ENCODE assay signal across 21 cellular contexts in the genomic region with DNA sequence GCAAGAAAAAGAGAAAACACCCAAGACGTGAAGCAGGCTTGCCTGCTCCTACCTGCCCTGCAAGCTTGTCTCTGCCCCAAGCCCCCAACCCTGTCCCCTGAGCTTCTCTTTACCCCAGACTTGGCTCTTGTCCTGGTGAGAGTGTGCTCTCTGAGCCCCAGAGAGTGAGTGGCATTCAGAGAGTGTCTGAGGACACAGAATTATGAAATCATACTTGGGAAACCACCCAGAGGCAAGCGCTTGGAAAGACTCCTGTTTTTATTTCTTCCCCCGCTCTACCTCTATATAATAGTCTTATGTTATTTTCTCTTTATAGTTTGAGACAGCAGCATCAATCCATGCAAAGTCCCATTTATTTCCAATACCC.
DNase-seq lines count a peak whose midpoint lies in the region; ATAC-seq and TF ChIP-seq lines count a peak whose summit lies in the region.
"Had no signal": no experiment of that assay in that cellular context is flagged by ENCODE, and none has a peak within 500 bp of the region (broad histone marks: within the 10 kb centered on the region; RNA-seq: fewer than 3 reads in every experiment).

No MANE protein-coding gene starts in this region.

- H3K36me3 ChIP-seq in endodermal cell (ENCODE audit: control insufficient read depth, insufficient read depth, low read length) (no peaks in the 10 kb centered on the region), hepatocyte (replicated peaks; ENCODE audit: insufficient read depth, low read depth) (no peaks in the 10 kb centered on the region), osteoblast (ENCODE audit: insufficient read depth, low read length) (no peaks in the 10 kb centered on the region), transverse colon (no peaks in the 10 kb centered on the region)

- H3K9me2 ChIP-seq in hepatocyte (replicated peaks; ENCODE audit: insufficient read depth): no peaks in the 10 kb centered on the region

- in situ Hi-C loops in transverse colon (cut with MboI; ENCODE audit: low pct_ligation_motif_present in 1 of 4, low pct_unique_long_range_greater_than_20kb in 1 of 4, low sequenced_read_pairs in 3 of 4): no loop called here

- H3K27ac ChIP-seq in endodermal cell (ENCODE audit: low read depth, low read length): no peak overlapping the region
- H3K27ac ChIP-seq in hepatocyte: peak overlapping the region; percentile 49
- H3K27ac ChIP-seq in osteoblast (ENCODE audit: low read depth, low read length): no peak overlapping the region
- H3K27ac ChIP-seq in transverse colon: peak overlapping the region; percentile 61 to 78 (median 68)

- no peak overlapping the region for H3K9ac ChIP-seq in endodermal cell (ENCODE audit: extremely low read depth, low read length, poor library complexity, severe bottlenecking)

- H4K20me1 ChIP-seq in hepatocyte (ENCODE audit: insufficient read depth, poor library complexity, severe bottlenecking) (no peaks in the 10 kb centered on the region), osteoblast (ENCODE audit: insufficient read depth, low read length) (no peaks in the 10 kb centered on the region)

- H3K4me3 ChIP-seq in endodermal cell (ENCODE audit: low read length) (no peak overlapping the region), hepatocyte (no peak overlapping the region), osteoblast (ENCODE audit: insufficient read depth, low read length) (no peak overlapping the region), transverse colon (no peak overlapping the region)

- peaks cover 9% of the 10 kb centered on the region for H3K4me1 Mint-ChIP-seq in endodermal cell
- H3K4me1 Mint-ChIP-seq: activated CD8-positive, alpha-beta memory T cell treated with anti-CD3 and anti-CD28 coated beads, Interleukin-2, amount 10 ng/mL, durations not matched to agents 7 days and 5 days; IgD-negative memory B cell; nephron progenitor cell; stimulated activated memory B cell treated with anti-CD40 and anti-IgM and Interleukin-4, amounts not matched to agents 10 μg/mL and 1 μg/mL and 100 μg/mL, for 72 hours had no signal

- H3K9me3 Mint-ChIP-seq in endodermal cell: peaks cover 10% of the 10 kb centered on the region
- H3K9me3 Mint-ChIP-seq: effector memory CD8-positive, alpha-beta T cell; IgD-negative memory B cell; nephron progenitor cell; stimulated activated memory B cell treated with anti-CD40 and anti-IgM and Interleukin-4, amounts not matched to agents 10 μg/mL and 1 μg/mL and 100 μg/mL, for 72 hours had no signal

- H3K27me3 Mint-ChIP-seq in endodermal cell (ENCODE audit: insufficient read depth): no peaks in the 10 kb centered on the region
- H3K27me3 Mint-ChIP-seq: stimulated activated memory B cell treated with anti-CD40 and anti-IgM and Interleukin-4, amounts not matched to agents 10 μg/mL and 1 μg/mL and 100 μg/mL, for 72 hours had no signal

- H3K4me1 ChIP-seq in endodermal cell (ENCODE audit: control insufficient read depth, insufficient read depth, low read length): no peaks in the 10 kb centered on the region
- H3K4me1 ChIP-seq in hepatocyte (ENCODE audit: insufficient read depth): peaks cover 4% of the 10 kb centered on the region
- no peaks in the 10 kb centered on the region for H3K4me1 ChIP-seq in osteoblast (ENCODE audit: insufficient read depth, low read length)
- H3K4me1 ChIP-seq in transverse colon: peaks cover 4 to 12% (median 7%) of the 10 kb centered on the region in 4 donors

- 88 to 100% methylated on average over 1 to 2 of the region's 3 CpGs for WGBS in endodermal cell (ENCODE audit: insufficient coverage in 1 of 2, insufficient read length in 1 of 2), 2 experiments
- 82% methylated on average over 3 of the region's 3 CpGs for WGBS in hepatocyte (ENCODE audit: low lambda C conversion rate, missing lambda C conversion rate)
- WGBS in transverse colon (ENCODE audit: low coverage in 1 of 2), 2 donors: 48% methylated on average over 3 of the region's 3 CpGs; no CpG with 5 or more reads in 1 of the 2 donors

- no peak for TF ChIP-seq POLR2A in transverse colon (IDR thresholded peaks at IDR 0.05)

- no peak for TF ChIP-seq EP300 in transverse colon (IDR thresholded peaks at IDR 0.05; ENCODE audit: low read depth)

- no peak overlapping the region for H2AFZ ChIP-seq in hepatocyte
- no peak overlapping the region for H2AFZ ChIP-seq in osteoblast (ENCODE audit: low read length)

- H3K27me3 ChIP-seq in endodermal cell (ENCODE audit: control insufficient read depth, insufficient read depth, low read length, poor library complexity, severe bottlenecking) (no peaks in the 10 kb centered on the region), hepatocyte (no peaks in the 10 kb centered on the region), osteoblast (ENCODE audit: insufficient read depth, low read length) (no peaks in the 10 kb centered on the region), transverse colon (no peaks in the 10 kb centered on the region)

- H3K79me2 ChIP-seq in hepatocyte: no peaks in the 10 kb centered on the region
- H3K79me2 ChIP-seq in osteoblast (ENCODE audit: insufficient read depth, low read length): no peaks in the 10 kb centered on the region

- H3K9me3 ChIP-seq in endodermal cell (ENCODE audit: control insufficient read depth, low read length): peaks cover 6% of the 10 kb centered on the region
- H3K9me3 ChIP-seq in hepatocyte (ENCODE audit: low read depth): no peaks in the 10 kb centered on the region
- H3K9me3 ChIP-seq in osteoblast (ENCODE audit: low read depth, low read length): no peaks in the 10 kb centered on the region
- H3K9me3 ChIP-seq in transverse colon: no peaks in the 10 kb centered on the region

- TF ChIP-seq CTCF in endodermal cell (conservative IDR thresholded peaks at IDR 0.05): no peak
- no peak for TF ChIP-seq CTCF in hepatocyte (IDR thresholded peaks at IDR 0.05; ENCODE audit: poor library complexity)
- no peak for TF ChIP-seq CTCF in osteoblast (IDR thresholded peaks at IDR 0.05; ENCODE audit: extremely low read depth, low read depth, low read length)
- TF ChIP-seq CTCF in transverse colon (IDR thresholded peaks at IDR 0.05): no peak

- no peak overlapping the region for H3K27ac Mint-ChIP-seq in endodermal cell
- H3K27ac Mint-ChIP-seq: activated CD8-positive, alpha-beta memory T cell treated with anti-CD3 and anti-CD28 coated beads, Interleukin-2, amount 10 ng/mL, durations not matched to agents 7 days and 5 days; effector memory CD8-positive, alpha-beta T cell; IgD-negative memory B cell; nephron progenitor cell; stimulated activated memory B cell treated with anti-CD40 and anti-IgM and Interleukin-4, amounts not matched to agents 10 μg/mL and 1 μg/mL and 100 μg/mL, for 72 hours had no signal

- intact Hi-C loops in transverse colon (cut with DNase I; ENCODE audit: low total_unique reads): loop anchor here (5.0 kb wide), 1 partner anchor 285 kb away; the partner anchor contains the start of gene GADD45G

- DNase-seq in endodermal cell (peak; percentile 10), hepatocyte (ENCODE audit: low spot score) (no peak), osteoblast (ENCODE audit: insufficient read length, low spot score, missing footprints) (peak; percentile 39), transverse colon (no peak), DMS53 treated with DMSO at 0.1 percent for 48 hours (lab: John Stamatoyannopoulos, UW; ENCODE audit: unreplicated experiment) (no peak), dedifferentiated amniotic fluid mesenchymal stem cell (ENCODE audit: extremely low spot score) (no peak), RKO (ENCODE audit: low spot score) (no peak)
- DNase-seq: activated CD4-positive, CD25-positive, alpha-beta regulatory T cell treated with anti-CD3 and anti-CD28 coated beads, Interleukin-2, amount 50 U/mL, for 72 hours; activated CD8-positive, alpha-beta memory T cell treated with anti-CD3 and anti-CD28 coated beads, Interleukin-2, amount 10 ng/mL, durations not matched to agents 7 days and 5 days; activated effector memory CD4-positive, alpha-beta T cell treated with Interleukin-2 at 50 U/mL for 16 hours; amniotic stem cell; effector memory CD8-positive, alpha-beta T cell; HCEC 1CT; MM.1S; NCI-H1694; NCI-H226; nephron progenitor cell; stimulated activated CD4-positive, alpha-beta T cell treated with anti-CD3 and anti-CD28 coated beads, Interleukin-15, amount 100 ng/mL, for 24 hours had no signal

- no peak overlapping the region for H3K4me2 ChIP-seq in hepatocyte
- no peak overlapping the region for H3K4me2 ChIP-seq in osteoblast (ENCODE audit: insufficient read depth, low read length)

- H3K4me3 Mint-ChIP-seq in endodermal cell: no peak overlapping the region
- H3K4me3 Mint-ChIP-seq: activated CD8-positive, alpha-beta memory T cell treated with anti-CD3 and anti-CD28 coated beads, Interleukin-2, amount 10 ng/mL, durations not matched to agents 7 days and 5 days; effector memory CD8-positive, alpha-beta T cell; IgD-negative memory B cell; nephron progenitor cell; stimulated activated memory B cell treated with anti-CD40 and anti-IgM and Interleukin-4, amounts not matched to agents 10 μg/mL and 1 μg/mL and 100 μg/mL, for 72 hours had no signal

- no peaks in the 10 kb centered on the region for H3K36me3 Mint-ChIP-seq in endodermal cell (ENCODE audit: low read depth)
- H3K36me3 Mint-ChIP-seq: activated CD8-positive, alpha-beta memory T cell treated with anti-CD3 and anti-CD28 coated beads, Interleukin-2, amount 10 ng/mL, durations not matched to agents 7 days and 5 days; stimulated activated memory B cell treated with anti-CD40 and anti-IgM and Interleukin-4, amounts not matched to agents 10 μg/mL and 1 μg/mL and 100 μg/mL, for 72 hours had no signal

- no peak for ATAC-seq in HG03442 (IDR thresholded peaks at IDR 0.05; ENCODE audit: unreplicated experiment)
- ATAC-seq: activated CD8-positive, alpha-beta memory T cell treated with anti-CD3 and anti-CD28 coated beads, Interleukin-2, amount 10 ng/mL, durations not matched to agents 7 days and 5 days; effector memory CD8-positive, alpha-beta T cell had no signal

Comparison
In these comparisons a context has a peak if more than half of its experiments do, and no peak if none do; other contexts are left out.
1. DNase-seq: peak in endodermal cell (single experiment) and osteoblast (single experiment); none in hepatocyte (single experiment), transverse colon (single experiment), DMS53 treated with DMSO at 0.1 percent for 48 hours (single experiment), dedifferentiated amniotic fluid mesenchymal stem cell (single experiment) and RKO (single experiment).
2. H3K27ac ChIP-seq: peak in hepatocyte (single experiment) and transverse colon (4 of 4); none in endodermal cell (single experiment) and osteoblast (single experiment).